In genomic region chr12:86777335-86777734, GRCh38 we compare ENCODE assay signal across 16 cellular contexts.
DNase-seq lines count a peak whose midpoint lies in the region; FAIRE-seq and TF ChIP-seq lines count a peak whose summit lies in the region.
"Had no signal": no experiment of that assay in that cellular context is flagged by ENCODE, and none has a peak within 500 bp of the region (broad histone marks: within the 10 kb centered on the region; RNA-seq: fewer than 3 reads in every experiment).

No MANE protein-coding gene starts in this region.

- dilution Hi-C loops in keratinocyte (cut with MboI; ENCODE audit: extremely low pct_ligation_motif_present, low sequenced_read_pairs) = no loop called here

- H3K27ac ChIP-seq in keratinocyte (ENCODE audit: control insufficient read depth, insufficient read depth, low read length) = no peak overlapping the region

- H3K27me3 ChIP-seq in MG63 (no peaks in the 10 kb centered on the region), keratinocyte (ENCODE audit: control insufficient read depth, extremely low read depth, insufficient read depth, low read length) (no peaks in the 10 kb centered on the region)

- no peak overlapping the region for H3K4me2 ChIP-seq in keratinocyte (ENCODE audit: control insufficient read depth, extremely low read depth, insufficient read depth, low read depth, low read length)

- no peaks in the 10 kb centered on the region for H3K9me3 ChIP-seq in MG63
- H3K9me3 ChIP-seq in keratinocyte (ENCODE audit: control insufficient read depth, low read depth, low read length) = no peaks in the 10 kb centered on the region
- H3K9me3 ChIP-seq: Caco-2 had no signal

- H3K4me3 ChIP-seq in MG63 (no peak overlapping the region), keratinocyte (ENCODE audit: control insufficient read depth in 2 of 3, extremely low read depth in 1 of 3, insufficient read depth in 2 of 3, low read depth in 1 of 3, low read length in 3 of 3) (no peak overlapping the region)

- TF ChIP-seq CTCF in keratinocyte (optimal IDR thresholded peaks at IDR 0.05 in 1 of 3, IDR thresholded peaks at IDR 0.05 in 1 of 3, conservative IDR thresholded peaks at IDR 0.05 in 1 of 3; ENCODE audit: extremely low read depth in 1 of 3, insufficient read depth in 2 of 3, low read length in 3 of 3) (no peak), D721Med (IDR thresholded peaks at IDR 0.05; ENCODE audit: insufficient read depth, missing control alignments) (no peak)

- DNase-seq in MG63 = peak; percentile 61
- peak; percentile 82 for DNase-seq in NCI-H2081 treated with DMSO at 0.1 percent for 48 hours (lab: John Stamatoyannopoulos, UW)
- peak; percentile 83 for DNase-seq in astrocyte of the hippocampus (ENCODE audit: low read depth, low spot score)
- DNase-seq in keratinocyte (ENCODE audit: low read depth, low spot score) = no peak
- no peak for DNase-seq in D721Med (ENCODE audit: insufficient read length, low spot score)
- DNase-seq in erythroblast (lab: John Stamatoyannopoulos, UW) = no peak
- DNase-seq in NCI-H187 (lab: John Stamatoyannopoulos, UW) = no peak
- DNase-seq: Caco-2, DMS53, H7, MM.1S, NCI-H1105, NCI-H187 treated with DMSO at 0.1 percent for 48 hours, NCI-H2171 treated with DMSO at 0.1 percent for 48 hours, NCI-H510A treated with DMSO at 0.1 percent for 48 hours, SHP77 treated with DMSO at 0.1 percent for 48 hours had no signal

- no peaks in the 10 kb centered on the region for H3K79me2 ChIP-seq in keratinocyte (ENCODE audit: control insufficient read depth, insufficient read depth, low read length)

- peaks cover 3% of the 10 kb centered on the region for H3K4me1 ChIP-seq in keratinocyte (ENCODE audit: control insufficient read depth, extremely low read depth, insufficient read depth, low read length)
- H3K4me1 ChIP-seq: Caco-2 had no signal

- FAIRE-seq in keratinocyte (lab: Jason Lieb, UNC) (no peak), D721Med (lab: Jason Lieb, UNC) (no peak)

- H3K36me3 ChIP-seq in MG63 (no peaks in the 10 kb centered on the region), keratinocyte (ENCODE audit: control insufficient read depth in 2 of 2, extremely low read depth in 1 of 2, insufficient read depth in 2 of 2, low read length in 2 of 2) (no peaks in the 10 kb centered on the region)

- peak overlapping the region; percentile 33 for H2AFZ ChIP-seq in keratinocyte (ENCODE audit: control insufficient read depth, low read length)

- no peak overlapping the region for H3K9ac ChIP-seq in keratinocyte (ENCODE audit: control insufficient read depth, extremely low read depth, insufficient read depth, low read length)

- H3K9me1 ChIP-seq in keratinocyte (ENCODE audit: control insufficient read depth, extremely low read depth, insufficient read depth, low read length) = no peaks in the 10 kb centered on the region

- H4K20me1 ChIP-seq in keratinocyte (ENCODE audit: control insufficient read depth, extremely low read depth, insufficient read depth, low read length) = no peaks in the 10 kb centered on the region

- TF ChIP-seq POLR2A in erythroblast (IDR thresholded peaks at IDR 0.05; ENCODE audit: low read length) = no peak

Comparison
In these comparisons a context has a peak if more than half of its experiments do, and no peak if none do; other contexts are left out.
1. DNase-seq: peak in MG63 (single experiment), NCI-H2081 treated with DMSO at 0.1 percent for 48 hours (single experiment) and astrocyte of the hippocampus (single experiment); none in keratinocyte (single experiment), D721Med (single experiment), erythroblast (0 of 2) and NCI-H187 (0 of 2).